ENCODE assay signal across 11 cellular contexts in genomic region chr2:135657806-135658582, GRCh38.
A peak's percentile ranks its signal among the peaks of the same experiment; 100 is the strongest.
DNase-seq lines count a peak whose midpoint lies in the region; ATAC-seq lines count a peak whose summit lies in the region.
"Had no signal": no experiment of that assay in that cellular context is flagged by ENCODE, and none has a peak within 500 bp of the region (broad histone marks: within the 10 kb centered on the region; RNA-seq: fewer than 3 reads in every experiment).

No MANE protein-coding gene starts in this region.

- DNase-seq in T-helper 2 cell (peak in 3 of 5 experiments; percentile 36 to 85 (median 55)), middle frontal gyrus (ENCODE audit: extremely low spot score, low spot score) (no peak)
- peak; percentile 42 to 59 for DNase-seq in activated T-cell treated with anti-CD3 and anti-CD28 coated beads, Interleukin-2, amount 50 U/mL, for 48 hours
- peak; percentile 5 to 8 for DNase-seq in stimulated activated CD4-positive, alpha-beta T cell treated with anti-CD3 and anti-CD28 coated beads, Interleukin-12 subunit alpha, Interleukin-12 subunit beta, amount 100 ng/mL, for 24 hours (ENCODE audit: low read depth in 2 of 2)
- DNase-seq: EL, gastrocnemius medialis, NCI-H345 had no signal

- ATAC-seq in GM21390 (IDR thresholded peaks at IDR 0.05; ENCODE audit: unreplicated experiment) (no peak), GM18907 (IDR thresholded peaks at IDR 0.05; ENCODE audit: unreplicated experiment) (no peak), GM19452 (IDR thresholded peaks at IDR 0.05; ENCODE audit: unreplicated experiment) (no peak)
- ATAC-seq: gastrocnemius medialis, SK-N-SH treated with all-trans-retinoic acid at 6 μM for 48 hours had no signal
